ENCODE assay signal across 9 cellular contexts in the genomic region with DNA sequence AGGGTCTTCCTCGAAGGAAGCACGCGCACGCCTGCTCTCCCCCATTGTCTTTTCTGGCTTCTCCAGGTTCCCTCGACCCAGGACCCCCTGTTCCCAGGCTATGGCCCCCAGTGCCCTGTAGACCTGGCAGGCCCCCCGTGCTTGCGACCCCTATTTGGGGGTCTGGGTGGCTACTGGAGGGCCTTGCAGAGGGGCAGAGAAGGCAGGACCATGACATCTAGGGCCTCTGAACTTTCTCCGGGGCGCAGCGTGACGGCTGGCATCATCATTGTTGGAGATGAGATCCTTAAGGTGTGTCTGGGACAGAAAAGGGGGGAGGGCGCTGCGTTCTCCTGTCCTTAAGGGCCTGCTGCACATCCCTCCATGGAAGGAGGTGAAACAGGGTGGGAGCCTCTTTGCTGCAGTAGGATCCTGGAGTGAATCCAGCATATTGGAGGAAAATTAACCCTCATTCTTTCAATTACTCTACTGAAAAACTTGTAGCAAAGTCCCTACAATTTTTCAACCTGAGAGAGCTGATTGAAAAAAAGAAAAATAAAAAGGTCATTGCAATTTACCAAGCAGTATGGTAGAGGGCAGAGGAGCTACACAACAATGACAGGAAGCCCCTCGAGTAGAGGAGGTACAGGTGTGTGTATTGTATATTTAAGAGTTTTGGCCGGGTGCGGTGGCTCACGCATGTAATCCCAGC. TPM values are rescaled to one million over a fixed set of nuclear protein-coding genes. Genes with fewer than 3 reads are reported as not detected.
DNase-seq lines count a peak whose midpoint lies in the region; ATAC-seq and TF ChIP-seq lines count a peak whose summit lies in the region.
"Had no signal": no experiment of that assay in that cellular context is flagged by ENCODE, and none has a peak within 500 bp of the region (broad histone marks: within the 10 kb centered on the region; RNA-seq: fewer than 3 reads in every experiment).

No MANE protein-coding gene starts in this region.

- peaks cover 0 to 17% of the 10 kb centered on the region in 2 donors for H3K4me1 ChIP-seq in right atrium auricular region
- no peaks in the 10 kb centered on the region for H3K4me1 ChIP-seq in mesendoderm (ENCODE audit: control insufficient read depth, low read depth, low read length)

- no peaks in the 10 kb centered on the region for H3K27me3 ChIP-seq in right atrium auricular region
- H3K27me3 ChIP-seq in mesendoderm (ENCODE audit: insufficient read depth, low read length, poor library complexity) = no peaks in the 10 kb centered on the region

- peaks cover 64% of the 10 kb centered on the region for H3K36me3 Mint-ChIP-seq in MCF 10A (ENCODE audit: insufficient read depth, unreplicated experiment)

- CTCF ChIA-PET in MCF 10A (lab: Yijun Ruan, JAX) = interaction anchor here (0.7 to 7.3 kb wide), 24 partner anchors 10 to 798 kb away, joined by 3 to 118 read pairs (median 4); partner anchors contain the start of genes LENEP, PBXIP1, PMVK and PYGO2

- ATAC-seq in GM18867 (IDR thresholded peaks at IDR 0.05; ENCODE audit: unreplicated experiment) = no peak
- ATAC-seq in stimulated activated naive CD8-positive, alpha-beta T cell treated with anti-CD3 and anti-CD28 coated beads, Interleukin-15, Interleukin-2, amounts not matched to agents 100 U/mL and 50 U/mL, for 24 hours = no peak

- H4K8ac ChIP-seq in mesendoderm (ENCODE audit: low read depth, low read length) = no peak overlapping the region

- TF ChIP-seq CTCF in right atrium auricular region (IDR thresholded peaks at IDR 0.05) = no peak
- TF ChIP-seq CTCF in MCF 10A (IDR thresholded peaks at IDR 0.05; ENCODE audit: unreplicated experiment) = no peak

- intact Hi-C loops in cardiac septum (cut with DNase I) (loop anchor here (1.0 kb wide), 1 partner anchor 23 kb away; the partner anchor contains the start of gene PYGO2), MCF 10A (cut with micrococcal nuclease) (loop anchor here (1.0 to 2.0 kb wide), 2 partner anchors 13 to 33 kb away; partner anchors contain the start of gene SHC1)

- peak overlapping the region; percentile 74 for H3K4ac ChIP-seq in mesendoderm (ENCODE audit: low read depth, low read length)

- no peak overlapping the region for H2BK120ac ChIP-seq in mesendoderm (ENCODE audit: low read depth, low read length)

- H3K4me1 Mint-ChIP-seq in MCF 10A (ENCODE audit: insufficient read depth, unreplicated experiment) = peaks cover 8% of the 10 kb centered on the region

- no peaks in the 10 kb centered on the region for H3K27me3 Mint-ChIP-seq in MCF 10A (ENCODE audit: insufficient read depth, unreplicated experiment)

- POLR2A ChIA-PET in MCF 10A (lab: Yijun Ruan, JAX) = interaction anchor here (0.5 to 41.1 kb wide), 35 partner anchors 5 to 894 kb away, joined by 3 to 1917 read pairs (median 4); partner anchors contain the start of genes ADAM15, CKS1B, EFNA3 and FLAD1

- peaks cover 13% of the 10 kb centered on the region for H3K79me1 ChIP-seq in mesendoderm (ENCODE audit: low read length)

- no peak overlapping the region for H2BK5ac ChIP-seq in mesendoderm (ENCODE audit: low read length)

- no peak overlapping the region for H3K23ac ChIP-seq in mesendoderm (ENCODE audit: low read length)

- H3K36me3 ChIP-seq in right atrium auricular region (peaks cover 11% of the 10 kb centered on the region), mesendoderm (ENCODE audit: control insufficient read depth, insufficient read depth, low read length) (peaks cover 12% of the 10 kb centered on the region)

- H3K27ac ChIP-seq in right atrium auricular region (peak overlapping the region; percentile 62 to 65), mesendoderm (ENCODE audit: low read depth, low read length) (no peak overlapping the region)

- no peaks in the 10 kb centered on the region for H3K9me3 ChIP-seq in right atrium auricular region

- H3K79me2 ChIP-seq in mesendoderm (ENCODE audit: control insufficient read depth, insufficient read depth, low read length) = peaks cover 22% of the 10 kb centered on the region

- no peak overlapping the region for H4K5ac ChIP-seq in mesendoderm (ENCODE audit: low read length)

- H3K4me3 ChIP-seq in right atrium auricular region = peak overlapping the region; percentile 60 to 71
- peak overlapping the region; percentile 67 for H3K4me3 ChIP-seq in mesendoderm (ENCODE audit: low read length)

- no CpG with 5 or more reads among the region's 17 CpGs for WGBS in mesendoderm (ENCODE audit: extremely low coverage, insufficient coverage, low lambda C conversion rate)

- no peak overlapping the region for H3K4me3 Mint-ChIP-seq in MCF 10A (ENCODE audit: unreplicated experiment)
- H3K4me3 Mint-ChIP-seq: mesothelial cell of epicardium had no signal

- no peaks in the 10 kb centered on the region for H3K9me3 Mint-ChIP-seq in MCF 10A (ENCODE audit: unreplicated experiment)
- H3K9me3 Mint-ChIP-seq: mesothelial cell of epicardium had no signal

- BruUV-seq in MCF 10A (replicated peaks; lab: Mats Ljungman, UMichigan) = no TSS peak

- peak overlapping the region; percentile 12 for H2AK5ac ChIP-seq in mesendoderm (ENCODE audit: low read length)

- no peak overlapping the region for H3K27ac Mint-ChIP-seq in MCF 10A (ENCODE audit: low read depth, unreplicated experiment)
- H3K27ac Mint-ChIP-seq: mesothelial cell of epicardium had no signal

- peak overlapping the region; percentile 81 for H3K9ac ChIP-seq in mesendoderm (ENCODE audit: low read length)

- H3K4me2 ChIP-seq in mesendoderm (ENCODE audit: low read length) = peak overlapping the region; percentile 83

- DNase-seq in right atrium auricular region (ENCODE audit: low spot score) (no peak), cardiac septum (ENCODE audit: low spot score) (no peak), MCF 10A (ENCODE audit: unreplicated experiment) (peak; percentile 47), mesendoderm (no peak), A172 (ENCODE audit: low spot score) (no peak), cerebellum (ENCODE audit: low spot score) (no peak)
- DNase-seq in stimulated activated naive CD8-positive, alpha-beta T cell treated with anti-CD3 and anti-CD28 coated beads, Interleukin-15, Interleukin-2, amounts not matched to agents 100 U/mL and 50 U/mL, for 24 hours = no peak

- no peak overlapping the region for H2BK15ac ChIP-seq in mesendoderm (replicated peaks; ENCODE audit: low read depth)

- no peak overlapping the region for H3K18ac ChIP-seq in mesendoderm (ENCODE audit: low read length)

- H3K56ac ChIP-seq in mesendoderm (ENCODE audit: low read length) = peak overlapping the region; percentile 81

RNA-seq across cellular contexts. Expression of gene FLAD1, which starts 0.8 kb away (rescaled TPM):
- total RNA-seq in right atrium auricular region (10 to 100 TPM; 19.5 to 24.8 TPM), cardiac septum (22.2 TPM), MCF 10A (2022) (65.4 and 91.1 TPM in 2 replicates), cerebellum (16.8 TPM)
- 74.3 TPM for polyA plus RNA-seq in mesendoderm (2013, experiment 1 of 2)
- polyA plus RNA-seq in mesendoderm (2013, experiment 2 of 2) = 74.9 TPM
- total RNA-seq in A172 (2014; rRNA removed; shearing (Covaris generic)) = 63.5 and 65.9 TPM in 2 replicates

RNA-seq across cellular contexts. Expression of gene CKS1B, which starts 9.4 kb away (rescaled TPM):
- total RNA-seq in right atrium auricular region (10 to 100 TPM; 20.0 to 23.8 TPM), cardiac septum (16.0 TPM), MCF 10A (2022) (285 and 289 TPM in 2 replicates), cerebellum (26.5 TPM)
- polyA plus RNA-seq in mesendoderm (2013, experiment 1 of 2) = 618 TPM
- polyA plus RNA-seq in mesendoderm (2013, experiment 2 of 2) = 617 TPM
- 312 and 369 TPM in 2 replicates for total RNA-seq in A172 (2014; rRNA removed; shearing (Covaris generic))

RNA-seq across cellular contexts. Expression of gene LENEP, which starts 9.5 kb away (rescaled TPM):
- total RNA-seq in right atrium auricular region (not detected), cardiac septum (not detected), MCF 10A (2022) (0.83 TPM in 1 of 2 replicates, not detected in the other), cerebellum (1.5 TPM)
- 0.28 TPM for polyA plus RNA-seq in mesendoderm (2013, experiment 1 of 2)
- 0.11 TPM for polyA plus RNA-seq in mesendoderm (2013, experiment 2 of 2)
- not detected in 2 replicates for total RNA-seq in A172 (2014; rRNA removed; shearing (Covaris generic))

RNA-seq across cellular contexts. Expression of gene SHC1, which starts 13.4 kb away (rescaled TPM):
- total RNA-seq in right atrium auricular region = 10 to 100 TPM; 69.5 to 80.5 TPM
- 70.5 TPM for total RNA-seq in cardiac septum
- total RNA-seq in MCF 10A (2022) = 667 and 885 TPM in 2 replicates
- 191 TPM for polyA plus RNA-seq in mesendoderm (2013, experiment 1 of 2)
- 190 TPM for polyA plus RNA-seq in mesendoderm (2013, experiment 2 of 2)
- 292 and 357 TPM in 2 replicates for total RNA-seq in A172 (2014; rRNA removed; shearing (Covaris generic))
- total RNA-seq in cerebellum = 16.7 TPM

RNA-seq across cellular contexts. Expression of gene ZBTB7B, which starts 18.7 kb away (rescaled TPM):
- total RNA-seq in right atrium auricular region = 10 to 100 TPM; 30.3 to 53.4 TPM
- total RNA-seq in cardiac septum = 41.9 TPM
- 169 and 175 TPM in 2 replicates for total RNA-seq in MCF 10A (2022)
- polyA plus RNA-seq in mesendoderm (2013, experiment 1 of 2) = 7.4 TPM
- polyA plus RNA-seq in mesendoderm (2013, experiment 2 of 2) = 6.9 TPM
- 27.3 and 29.5 TPM in 2 replicates for total RNA-seq in A172 (2014; rRNA removed; shearing (Covaris generic))
- total RNA-seq in cerebellum = 2.4 TPM

Comparison
In these comparisons a context has a peak if more than half of its experiments do, and no peak if none do; other contexts are left out.
1. RNA of gene CKS1B, which starts 9.4 kb away (total RNA-seq): 312 to 369 TPM in A172 and 285 to 289 TPM in MCF 10A; 26.5 TPM in cerebellum (single experiment), 20.0 to 23.8 TPM in right atrium auricular region and 16.0 TPM in cardiac septum (single experiment); every median in the first group is over 10 times any median in the second.